In the genomic region with DNA sequence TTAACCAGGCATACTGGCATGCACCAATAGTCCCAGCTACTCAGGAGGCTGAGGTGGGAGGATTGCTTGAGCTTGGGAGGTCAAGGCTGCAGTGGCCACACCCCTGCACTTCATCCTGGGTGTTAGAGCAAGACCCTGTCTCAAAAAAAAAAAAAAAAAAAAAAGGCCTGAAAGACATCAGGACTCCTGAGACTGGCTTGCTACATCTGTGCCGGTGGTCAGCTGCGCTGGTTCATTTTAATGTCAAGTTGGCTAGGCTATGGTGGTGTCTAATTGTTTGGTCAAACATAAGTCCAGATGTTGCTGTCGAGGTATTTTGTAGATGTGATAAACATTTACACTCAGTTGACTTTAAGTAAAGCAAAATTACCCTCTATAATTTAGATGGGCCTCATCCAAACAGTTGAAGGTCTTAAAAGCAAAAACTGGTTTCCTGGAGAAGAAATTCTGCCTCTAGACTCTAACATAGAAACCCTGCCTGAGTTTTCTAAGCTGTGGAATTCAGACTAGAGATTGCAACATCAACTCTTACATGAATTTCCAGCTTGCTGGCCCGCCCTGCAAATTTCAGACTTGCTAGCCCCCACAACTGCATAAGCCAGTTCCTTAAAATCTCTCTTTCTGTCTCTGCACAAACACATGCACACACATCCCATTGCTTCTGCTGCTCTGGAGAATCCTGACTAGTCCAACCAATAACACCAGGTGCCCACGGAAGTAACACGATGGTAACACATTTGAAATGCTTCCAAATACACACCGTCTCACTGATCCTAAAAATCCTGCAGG, we compare ENCODE assay signal across 7 cellular contexts. TPM values are rescaled to one million over a fixed set of nuclear protein-coding genes. Genes with fewer than 3 reads are reported as not detected.
DNase-seq lines count a peak whose midpoint lies in the region; ATAC-seq and TF ChIP-seq lines count a peak whose summit lies in the region.

No MANE protein-coding gene starts in this region.

- H3K36me3 ChIP-seq in mammary epithelial cell (ENCODE audit: insufficient read depth, low read length), result peaks cover 6% of the 10 kb centered on the region
- peaks cover 0 to 4% of the 10 kb centered on the region in 2 donors for H3K36me3 ChIP-seq in left lung
- no peaks in the 10 kb centered on the region for H3K36me3 ChIP-seq in tibial artery

- H3K9ac ChIP-seq in mammary epithelial cell (ENCODE audit: insufficient read depth, low read length), result peak overlapping the region; percentile 48

- H3K4me3 ChIP-seq in NB4 (ENCODE audit: low read depth, low read length) (no peak overlapping the region), mammary epithelial cell (replicated peaks in 1 of 3; ENCODE audit: insufficient read depth in 1 of 3, low read depth in 2 of 3, low read length in 3 of 3) (no peak overlapping the region), left lung (no peak overlapping the region), tibial artery (no peak overlapping the region)

- H3K4me2 ChIP-seq in mammary epithelial cell (ENCODE audit: insufficient read depth, low read depth, low read length), result peak overlapping the region; percentile 38

- TF ChIP-seq POLR2A in NB4 (IDR thresholded peaks at IDR 0.05; ENCODE audit: extremely low read depth, insufficient read length), result no peak

- DNase-seq in NB4 (ENCODE audit: low read depth), result peak; percentile 91
- DNase-seq in mammary epithelial cell, result no peak
- DNase-seq in left lung, result peak in 1 of 2 donors; percentile 59
- peak in 1 of 2 donors; percentile 66 for DNase-seq in tibial artery

- peaks cover 78% of the 10 kb centered on the region for H3K4me1 ChIP-seq in mammary epithelial cell (ENCODE audit: insufficient read depth, low read length)
- peaks cover 59 to 85% of the 10 kb centered on the region in 2 donors for H3K4me1 ChIP-seq in left lung
- H3K4me1 ChIP-seq in tibial artery, result peaks cover 5 to 90% (median 77%) of the 10 kb centered on the region in 4 donors

- in situ Hi-C loops in mammary epithelial cell (cut with MboI; ENCODE audit: low sequenced_read_pairs in 2 of 2), result no loop called here

- WGBS in mammary epithelial cell (ENCODE audit: low coverage, missing lambda C conversion rate), result 38% methylated on average over 7 of the region's 7 CpGs

- intact Hi-C loops in mammary epithelial cell (cut with micrococcal nuclease) (no loop called here), left lung (cut with DNase I) (no loop called here), tibial artery (cut with DNase I; ENCODE audit: low total_unique reads) (no loop called here)

- no TSS peak for BruUV-seq in mammary epithelial cell (replicated peaks; lab: Mats Ljungman, UMichigan)

- ATAC-seq in left lung (peak; percentile 32), GM19452 (IDR thresholded peaks at IDR 0.05; ENCODE audit: unreplicated experiment) (no peak), GM18868 (IDR thresholded peaks at IDR 0.05; ENCODE audit: unreplicated experiment) (no peak), HG03025 (IDR thresholded peaks at IDR 0.05; ENCODE audit: low FRiP score, unreplicated experiment) (no peak)

- no peaks in the 10 kb centered on the region for H4K20me1 ChIP-seq in mammary epithelial cell (ENCODE audit: insufficient read depth, low read length)

- no peaks in the 10 kb centered on the region for H3K27me3 ChIP-seq in mammary epithelial cell (ENCODE audit: insufficient read depth, low read length)
- H3K27me3 ChIP-seq in left lung, result no peaks in the 10 kb centered on the region
- no peaks in the 10 kb centered on the region for H3K27me3 ChIP-seq in tibial artery

- dilution Hi-C loops in mammary epithelial cell (cut with HindIII; ENCODE audit: low sequenced_read_pairs), result no loop called here

- H3K9me3 ChIP-seq in mammary epithelial cell (replicated peaks; ENCODE audit: insufficient read depth, low read length) (no peaks in the 10 kb centered on the region), left lung (no peaks in the 10 kb centered on the region), tibial artery (no peaks in the 10 kb centered on the region)

- CTCF ChIA-PET in mammary epithelial cell (lab: Charles Lee; ENCODE audit: low non-redundant PET), result no interaction called here

- H3K27ac ChIP-seq in mammary epithelial cell (ENCODE audit: insufficient read depth, low read depth, low read length) (peak overlapping the region; percentile 95), left lung (peak overlapping the region; percentile 79 to 94), tibial artery (peak overlapping the region; percentile 84 to 91)

- H2AFZ ChIP-seq in mammary epithelial cell (ENCODE audit: low read depth, low read length), result no peak overlapping the region

- TF ChIP-seq CTCF in NB4 (IDR thresholded peaks at IDR 0.05; ENCODE audit: low read depth, low read length), result no peak
- TF ChIP-seq CTCF in mammary epithelial cell (conservative IDR thresholded peaks at IDR 0.05 in 1 of 2, IDR thresholded peaks at IDR 0.05 in 1 of 2; ENCODE audit: extremely low read depth in 1 of 2, insufficient read depth in 1 of 2, low read depth in 1 of 2, low read length in 2 of 2), result no peak
- TF ChIP-seq CTCF in left lung (IDR thresholded peaks at IDR 0.05), result no peak
- TF ChIP-seq CTCF in tibial artery (IDR thresholded peaks at IDR 0.05), result no peak

- peaks cover 68% of the 10 kb centered on the region for H3K79me2 ChIP-seq in mammary epithelial cell (ENCODE audit: insufficient read depth, low read length)

RNA-seq across cellular contexts. Expression of gene MYOF, which starts 18.2 kb away (rescaled TPM):
- total RNA-seq in mammary epithelial cell, result 100 to 1,000 TPM; 273 to 311 TPM
- polyA plus RNA-seq in mammary epithelial cell, result 117 TPM
- polyA minus RNA-seq in mammary epithelial cell, result 242 TPM
- total RNA-seq in left lung, result 100 to 1,000 TPM; 241 to 295 TPM

RNA-seq across cellular contexts. Expression of gene CEP55, which starts 32.5 kb away (rescaled TPM):
- total RNA-seq in mammary epithelial cell, result 10 to 100 TPM in 1 of 2 donors, 1 to 10 TPM in 1; 1.2 to 35.4 TPM
- polyA plus RNA-seq in mammary epithelial cell, result 26.8 TPM
- polyA minus RNA-seq in mammary epithelial cell, result 18.2 TPM
- 1 to 10 TPM; 3.4 to 9.5 TPM for total RNA-seq in left lung
